10 cellular contexts compared by ENCODE assay signal in genomic region chr7:30974605-30975256, GRCh38. TPM values are rescaled to one million over a fixed set of nuclear protein-coding genes. Genes with fewer than 3 reads are reported as not detected.
DNase-seq lines count a peak whose midpoint lies in the region; ATAC-seq, FAIRE-seq and TF ChIP-seq lines count a peak whose summit lies in the region.
"Had no signal": no experiment of that assay in that cellular context is flagged by ENCODE, and none has a peak within 500 bp of the region (broad histone marks: within the 10 kb centered on the region; RNA-seq: fewer than 3 reads in every experiment).

No MANE protein-coding gene starts in this region.

- no peak overlapping the region for H3K4me3 ChIP-seq in H1 (ENCODE audit: extremely low read depth in 1 of 4, insufficient read depth in 2 of 4, low read depth in 3 of 4, low read length in 4 of 4)

- H3K18ac ChIP-seq in H1 (ENCODE audit: extremely low read depth, low read length): no peak overlapping the region; the same call in 1 of the 2 replicates

- ATAC-seq in GM21423 (IDR thresholded peaks at IDR 0.05; ENCODE audit: unreplicated experiment) (peak; percentile 92), HG03521 (IDR thresholded peaks at IDR 0.05; ENCODE audit: unreplicated experiment) (peak; percentile 94), SK-N-SH treated with all-trans-retinoic acid at 6 μM for 48 hours (peak; percentile 86)

- no peak overlapping the region for H3K23ac ChIP-seq in H1 (ENCODE audit: insufficient read length)

- no peak overlapping the region for H2BK20ac ChIP-seq in H1 (ENCODE audit: low read length)

- H3K9ac ChIP-seq in H1 (replicated peaks in 1 of 4; ENCODE audit: extremely low read depth in 1 of 4, low read depth in 3 of 4, low read length in 3 of 4): no peak overlapping the region; a peak in 2 of 7 replicates

- TF ChIP-seq CTCF in H1 (IDR thresholded peaks at IDR 0.05; ENCODE audit: control extremely low read depth in 1 of 3, insufficient read depth in 1 of 3, low read depth in 1 of 3, low read length in 3 of 3): peak; percentile 91 to 94 (median 91)

- peak; percentile 91 for FAIRE-seq in H1 (lab: Jason Lieb, UNC)
- FAIRE-seq: G401.6 had no signal

- H3K79me1 ChIP-seq in H1 (ENCODE audit: low read depth, low read length): no peaks in the 10 kb centered on the region

- peak; percentile 24 to 27 for DNase-seq in NCI-H187 (lab: John Stamatoyannopoulos, UW)
- no peak for DNase-seq in NCI-H187 treated with DMSO at 0.1 percent for 48 hours (lab: John Stamatoyannopoulos, UW)
- DNase-seq in H1 (ENCODE audit: low read depth in 1 of 2, low spot score in 2 of 2): peak; percentile 36 to 87
- DNase-seq in myocyte (ENCODE audit: low read depth): peak; percentile 65
- DNase-seq in DMS114 treated with DMSO at 0.1 percent for 48 hours (lab: John Stamatoyannopoulos, UW; ENCODE audit: unreplicated experiment): no peak

- TF ChIP-seq EP300 in H1 (IDR thresholded peaks at IDR 0.05; ENCODE audit: borderline replicate concordance in 1 of 2, low read depth in 2 of 2, low read length in 2 of 2): peak in 1 of 2 experiments; percentile 68; a peak in 1 of 3 replicates

- H2AFZ ChIP-seq in H1 (ENCODE audit: low read length): peak overlapping the region; percentile 91

- H4K20me1 ChIP-seq in H1 (replicated peaks in 1 of 2; ENCODE audit: control insufficient read depth in 1 of 2, insufficient read depth in 2 of 2, low read length in 2 of 2): no peaks in the 10 kb centered on the region

- H3K4ac ChIP-seq in H1 (replicated peaks; ENCODE audit: insufficient read length, low read depth, low read length): peak overlapping the region; percentile 36

- peak overlapping the region; percentile 24 for H2BK120ac ChIP-seq in H1 (replicated peaks; ENCODE audit: low read depth, low read length)

- CTCF ChIA-PET in H1 (lab: Charles Lee; ENCODE audit: partially characterized antibody): interaction anchor here (0.6 to 26.1 kb wide), 39 partner anchors 9 to 1221 kb away, joined by 3 to 309 read pairs (median 4); partner anchors contain the start of genes AQP1 and CRHR2

- no peak overlapping the region for H3K14ac ChIP-seq in H1 (ENCODE audit: insufficient read length)

- H4K8ac ChIP-seq in H1 (ENCODE audit: extremely low read depth, insufficient read depth, low read length): 0 out of 2 replicates have a peak overlapping the region, but pooled peaks have one; percentile 45

- H4K5ac ChIP-seq in H1 (ENCODE audit: insufficient read length, low read depth, low read length): no peak overlapping the region

- H2BK15ac ChIP-seq in H1 (ENCODE audit: low read length): no peak overlapping the region

- POLR2A ChIA-PET in H1 (lab: Charles Lee; ENCODE audit: partially characterized antibody): interaction anchor here (1.2 kb wide), 1 partner anchor 36 kb away, joined by 4 read pairs; no protein-coding TSS in a partner anchor

- WGBS in H1 (ENCODE audit: extremely low coverage in 1 of 2, insufficient coverage in 1 of 2, insufficient read length in 1 of 2, insufficient replicate concordance in 2 of 2, low coverage in 1 of 2, low lambda C conversion rate in 2 of 2, missing lambda C conversion rate in 1 of 2), 2 experiments: 23% methylated on average over 6 of the region's 7 CpGs; no CpG with 5 or more reads in 1 of the 2 experiments

- no peaks in the 10 kb centered on the region; a peak in 2 of 7 replicates for H3K27me3 ChIP-seq in H1 (replicated peaks in 1 of 4; ENCODE audit: control insufficient read depth in 3 of 4, extremely low read depth in 1 of 4, insufficient read depth in 3 of 4, low read length in 3 of 4)

- H3K56ac ChIP-seq in H1 (replicated peaks; ENCODE audit: insufficient read length, low read depth, low read length): no peak overlapping the region

- H2AK5ac ChIP-seq in H1 (ENCODE audit: low read depth, low read length): no peak overlapping the region

- H3K36me3 ChIP-seq in H1 (ENCODE audit: control insufficient read depth in 2 of 4, insufficient read depth in 4 of 4, low read length in 3 of 4): no peaks in the 10 kb centered on the region

- peaks cover 0 to 7% (median 4%) of the 10 kb centered on the region in 4 experiments; a peak in 4 of 7 replicates for H3K4me1 ChIP-seq in H1 (replicated peaks in 1 of 4; ENCODE audit: control insufficient read depth in 3 of 4, insufficient read depth in 4 of 4, low read length in 3 of 4)

- no peak for TF ChIP-seq POLR2A in H1 (IDR thresholded peaks at IDR 0.05; ENCODE audit: control extremely low read depth in 1 of 2, low read depth in 2 of 2, low read length in 2 of 2)

- H4K91ac ChIP-seq in H1 (replicated peaks; ENCODE audit: insufficient read length, low read length): peak overlapping the region; percentile 61

- H3K4me2 ChIP-seq in H1 (ENCODE audit: insufficient read depth in 1 of 2, low read depth in 2 of 2, low read length in 2 of 2): peak overlapping the region in 1 of 2 experiments; percentile 40; a peak in 1 of 4 replicates

- peak; percentile 85 to 87 for TF ChIP-seq RAD21 in H1 (IDR thresholded peaks at IDR 0.05 in 1 of 2, conservative IDR thresholded peaks at IDR 0.05 in 1 of 2; ENCODE audit: low read depth in 2 of 2, low read length in 2 of 2)

- H3K79me2 ChIP-seq in H1 (ENCODE audit: control insufficient read depth in 1 of 2, insufficient read depth in 2 of 2, low read length in 2 of 2): no peaks in the 10 kb centered on the region

- H3K27ac ChIP-seq in H1 (ENCODE audit: low read depth, low read length): no peak overlapping the region

- H3K9me3 ChIP-seq in H1 (ENCODE audit: insufficient read depth in 2 of 2, low read depth in 1 of 2, low read length in 1 of 2): no peaks in the 10 kb centered on the region

- peaks cover 2% of the 10 kb centered on the region; the same call in 1 of the 2 replicates for H3K23me2 ChIP-seq in H1 (ENCODE audit: low read depth, low read length)

- H2BK12ac ChIP-seq in H1 (ENCODE audit: low read depth, low read length): 0 out of 2 replicates have a peak overlapping the region, but pooled peaks have one; percentile 75

- no peak overlapping the region for H2BK5ac ChIP-seq in H1 (ENCODE audit: low read depth, low read length)

TF ChIP-seq in SK-N-SH treated with all-trans-retinoic acid at 6 μM for 48 hours, 23 proteins besides CTCF, POLR2A, EP300 and RAD21 (continues in another document):
- TF ChIP-seq PATZ1 (CRISPR knock-in tag; IDR thresholded peaks at IDR 0.05; ENCODE audit: borderline replicate concordance) (no peak), ZC3H10 (CRISPR knock-in tag; IDR thresholded peaks at IDR 0.05) (no peak), SNAI2 (CRISPR knock-in tag; IDR thresholded peaks at IDR 0.05) (no peak), ESRRG (CRISPR knock-in tag; IDR thresholded peaks at IDR 0.05) (no peak)

TF ChIP-seq in H1, 55 proteins besides CTCF, POLR2A, EP300 and RAD21:
- peak in 1 of 2 experiments; percentile 44; a peak in 1 of 4 replicates for TF ChIP-seq SIN3A (conservative IDR thresholded peaks at IDR 0.05 in 1 of 2, IDR thresholded peaks at IDR 0.05 in 1 of 2; ENCODE audit: low read depth in 1 of 2, low read length in 2 of 2)
- TF ChIP-seq USF2 (IDR thresholded peaks at IDR 0.05; ENCODE audit: low read length): no peak
- no peak for TF ChIP-seq SP2 (IDR thresholded peaks at IDR 0.05; ENCODE audit: low read length)
- TF ChIP-seq CHD2 (IDR thresholded peaks at IDR 0.05; ENCODE audit: low read length): peak; percentile 57; the same call in 1 of the 2 replicates
- 0 out of 2 replicates have a peak, but pooled peaks have one; percentile 79 for TF ChIP-seq RXRA (IDR thresholded peaks at IDR 0.05; ENCODE audit: insufficient read depth, low read depth, low read length)
- no peak for TF ChIP-seq JUND (IDR thresholded peaks at IDR 0.05; ENCODE audit: low read length)
- TF ChIP-seq GABPA (IDR thresholded peaks at IDR 0.05; ENCODE audit: borderline replicate concordance, insufficient read depth, low read length): peak; percentile 21; the same call in 1 of the 2 replicates
- peak; percentile 81; the same call in 1 of the 2 replicates for TF ChIP-seq TCF12 (IDR thresholded peaks at IDR 0.05; ENCODE audit: low read depth, low read length)
- peak; percentile 45; the same call in 1 of the 2 replicates for TF ChIP-seq CREB1 (IDR thresholded peaks at IDR 0.05)
TF ChIP-seq in H1: peak in this region for 6.

RNA-seq across cellular contexts. Expression of gene GHRHR, which starts 11.0 kb away (rescaled TPM):
- 6.1 and 6.5 TPM in 2 replicates for total RNA-seq in H1 (2021; fragmentation: NEBNext Ultra II Directional; extraction: Animal tissue kit (Norgen Biotek cat#: 25700))
- 0.60 and 1.6 TPM in 2 replicates for polyA plus RNA-seq in H1 (2011; rRNA removed)
- polyA plus RNA-seq in H1 (2011; cell fraction: cytosol; rRNA removed): 1.6 TPM
- polyA plus RNA-seq in H1 (2011; cell fraction: nucleus; rRNA removed): 3.8 TPM
- polyA plus RNA-seq in H1 (2012, experiment 1 of 2): 2.5 to 5.9 TPM (median 4.4 TPM) in 4 replicates
- polyA plus RNA-seq in H1 (2012, experiment 2 of 2): not detected
- 4.7 TPM for polyA plus RNA-seq in H1 (2013, experiment 1 of 2)
- polyA plus RNA-seq in H1 (2013, experiment 2 of 2): 6.5 TPM
- 1.1 and 3.1 TPM in 2 replicates for polyA minus RNA-seq in H1 (2011; rRNA and poly(A)+ RNA removed)
- polyA minus RNA-seq in H1 (2011; cell fraction: cytosol; rRNA and poly(A)+ RNA removed): 10.3 TPM
- polyA minus RNA-seq in H1 (2011; cell fraction: nucleus; rRNA and poly(A)+ RNA removed): 5.1 TPM
- total RNA-seq in myocyte: not detected in 2 replicates
- not detected for polyA plus RNA-seq in myocyte (2012)
- total RNA-seq: subcutaneous adipose tissue had no signal

Comparison
In these comparisons a context has a peak if more than half of its experiments do, and no peak if none do; other contexts are left out.
1. DNase-seq: peak in NCI-H187 (2 of 2), H1 (2 of 2) and myocyte (single experiment); none in NCI-H187 treated with DMSO at 0.1 percent for 48 hours (single experiment) and DMS114 treated with DMSO at 0.1 percent for 48 hours (single experiment).
2. Peak in every context shown above with its lines, with median percentiles within 50 percentile points of each other: ATAC-seq.